In genomic region chr11:63998558-63999348, GRCh38 we compare ENCODE assay signal across 10 cellular contexts. TPM values are rescaled to one million over a fixed set of nuclear protein-coding genes. Genes with fewer than 3 reads are reported as not detected.
DNase-seq lines count a peak whose midpoint lies in the region; ATAC-seq, FAIRE-seq and TF ChIP-seq lines count a peak whose summit lies in the region.
"Had no signal": no experiment of that assay in that cellular context is flagged by ENCODE, and none has a peak within 500 bp of the region (broad histone marks: within the 10 kb centered on the region; RNA-seq: fewer than 3 reads in every experiment).

No MANE protein-coding gene starts in this region.

- no peak overlapping the region for H3K27ac Mint-ChIP-seq in chondrocyte (ENCODE audit: unreplicated experiment)

- POLR2A ChIA-PET in A549 (lab: Yijun Ruan, JAX): interaction anchor here (1.2 kb wide), 1 partner anchor 9 kb away, joined by 4 read pairs; no protein-coding TSS in a partner anchor

- FAIRE-seq in A549 (lab: Jason Lieb, UNC): no peak

- H2BK15ac ChIP-seq in mesenchymal stem cell (ENCODE audit: low read depth, poor library complexity, severe bottlenecking): peak overlapping the region; percentile 23

- H3K4me3 ChIP-seq in A549 (no peak overlapping the region), coronary artery (peak overlapping the region; percentile 64), mesenchymal stem cell (ENCODE audit: insufficient read depth in 1 of 2, low read depth in 1 of 2, low read length in 2 of 2) (peak overlapping the region in 1 of 2 experiments; percentile 29)
- H3K4me3 ChIP-seq: SJCRH30 had no signal

- WGBS in A549 (ENCODE audit: missing lambda C conversion rate): 89% methylated on average over 30 of the region's 54 CpGs
- WGBS in mesenchymal stem cell: 54% methylated on average over 44 of the region's 54 CpGs

- no peak for TF ChIP-seq POLR2A in A549 (IDR thresholded peaks at IDR 0.05; ENCODE audit: low read length)

- no peak for TF ChIP-seq EP300 in A549 (IDR thresholded peaks at IDR 0.05)

- no peak overlapping the region for H3K4ac ChIP-seq in mesenchymal stem cell (ENCODE audit: low read depth in 1 of 2, low read length in 2 of 2)

- no peak for TF ChIP-seq RAD21 in A549 (conservative IDR thresholded peaks at IDR 0.05 in 1 of 2, IDR thresholded peaks at IDR 0.05 in 1 of 2)

- ATAC-seq in A549: peak; percentile 7 to 17; a peak in 3 of 6 replicates
- ATAC-seq in HG02759 (IDR thresholded peaks at IDR 0.05; ENCODE audit: unreplicated experiment): peak; percentile 25
- ATAC-seq in GM21619 (IDR thresholded peaks at IDR 0.05; ENCODE audit: unreplicated experiment): no peak

- H2BK12ac ChIP-seq in mesenchymal stem cell (ENCODE audit: low read length in 2 of 2): no peak overlapping the region

- H3K9me3 ChIP-seq in A549 (no peaks in the 10 kb centered on the region), mesenchymal stem cell (ENCODE audit: control insufficient read depth, low read length) (no peaks in the 10 kb centered on the region)
- H3K9me3 ChIP-seq: SJCRH30 had no signal

- no peak overlapping the region for H3K4me3 Mint-ChIP-seq in chondrocyte (ENCODE audit: unreplicated experiment)

- peaks cover 5% of the 10 kb centered on the region for H3K4me1 ChIP-seq in A549
- peaks cover 51% of the 10 kb centered on the region for H3K4me1 ChIP-seq in mesenchymal stem cell (ENCODE audit: control insufficient read depth, insufficient read depth, low read depth, low read length)

- no peak overlapping the region for H2AFZ ChIP-seq in mesenchymal stem cell (ENCODE audit: low read depth, low read length)

- peak overlapping the region; percentile 72 for H4K91ac ChIP-seq in mesenchymal stem cell (ENCODE audit: low read length)

- peaks cover 23% of the 10 kb centered on the region for H3K79me1 ChIP-seq in mesenchymal stem cell (replicated peaks; ENCODE audit: low read length, poor library complexity, severe bottlenecking)

- H3K4me1 Mint-ChIP-seq in chondrocyte (ENCODE audit: low read depth): peaks cover 8% of the 10 kb centered on the region

- H3K14ac ChIP-seq in mesenchymal stem cell (ENCODE audit: low read length in 2 of 2): peak overlapping the region in 1 of 2 experiments; percentile 11

- intact Hi-C loops in head of caudate nucleus (cut with DNase I): no loop called here

- H3K36me3 Mint-ChIP-seq in chondrocyte (ENCODE audit: low read depth): peaks cover 11% of the 10 kb centered on the region

- DNase-seq in A549 (ENCODE audit: low read depth in 1 of 2, low spot score in 1 of 2): peak in 1 of 2 experiments; percentile 37
- DNase-seq in coronary artery (ENCODE audit: low spot score): no peak
- no peak for DNase-seq in mesenchymal stem cell
- DNase-seq in head of caudate nucleus: no peak
- no peak for DNase-seq in hypothalamus (lab: John Stamatoyannopoulos, UW)
- DNase-seq in chondrocyte (ENCODE audit: low spot score): no peak
- DNase-seq: DMS 273 treated with DMSO at 0.1 percent for 48 hours, SJCRH30 had no signal

- TF ChIP-seq CTCF in A549 (IDR thresholded peaks at IDR 0.05) (no peak), coronary artery (IDR thresholded peaks at IDR 0.05) (no peak), chondrocyte (IDR thresholded peaks at IDR 0.05) (no peak)

- H3K27ac ChIP-seq in A549: no peak overlapping the region
- H3K27ac ChIP-seq in coronary artery: no peak overlapping the region
- H3K27ac ChIP-seq in mesenchymal stem cell (ENCODE audit: low read length, poor library complexity, severe bottlenecking): no peak overlapping the region
- H3K27ac ChIP-seq: SJCRH30 had no signal

- no peak overlapping the region for H3K4me2 ChIP-seq in A549
- H3K4me2 ChIP-seq in mesenchymal stem cell (ENCODE audit: low read length, poor library complexity, severe bottlenecking): peak overlapping the region; percentile 53

- H3K9ac ChIP-seq in mesenchymal stem cell (ENCODE audit: low read length): no peak overlapping the region

- peaks cover 42 to 58% of the 10 kb centered on the region in 2 experiments for H3K36me3 ChIP-seq in mesenchymal stem cell (ENCODE audit: control insufficient read depth in 1 of 2, insufficient read depth in 2 of 2, low read depth in 1 of 2, low read length in 2 of 2)

- peak overlapping the region in 1 of 2 experiments; percentile 41 for H3K23ac ChIP-seq in mesenchymal stem cell (ENCODE audit: low read length in 2 of 2)

- peak overlapping the region in 1 of 2 experiments; percentile 40 for H3K18ac ChIP-seq in mesenchymal stem cell (ENCODE audit: low read depth in 1 of 2, low read length in 2 of 2)

- no peaks in the 10 kb centered on the region for H3K27me3 Mint-ChIP-seq in chondrocyte (ENCODE audit: low read depth)

- no peak overlapping the region for H2BK5ac ChIP-seq in mesenchymal stem cell (ENCODE audit: low read depth, low read length, poor library complexity, severe bottlenecking)

- H3K27me3 ChIP-seq in mesenchymal stem cell (ENCODE audit: control insufficient read depth in 1 of 2, insufficient read depth in 1 of 2, low read length in 2 of 2): peaks cover 0 to 9% of the 10 kb centered on the region in 2 experiments
- H3K27me3 ChIP-seq: SJCRH30 had no signal

- CTCF ChIA-PET in A549 (lab: Yijun Ruan, JAX): interaction anchor here (0.7 to 1.9 kb wide), 5 partner anchors 8 to 187 kb away, joined by 3 to 19 read pairs (median 4); partner anchors contain the start of gene STIP1

- H2BK120ac ChIP-seq in mesenchymal stem cell (ENCODE audit: low read depth, low read length): no peak overlapping the region

- no peaks in the 10 kb centered on the region for H3K9me3 Mint-ChIP-seq in chondrocyte (ENCODE audit: low read depth)

- H2AK5ac ChIP-seq in mesenchymal stem cell (ENCODE audit: low read length, severe bottlenecking): peak overlapping the region; percentile 34

- H4K8ac ChIP-seq in mesenchymal stem cell (ENCODE audit: low read length): peak overlapping the region; percentile 75

TF ChIP-seq in A549, 52 proteins besides CTCF, POLR2A, EP300 and RAD21:
- no peak for TF ChIP-seq TP53 (CRISPR knock-in tag; IDR thresholded peaks at IDR 0.05)
- TF ChIP-seq PHF8 (IDR thresholded peaks at IDR 0.05; ENCODE audit: borderline replicate concordance, low read depth): no peak
TF ChIP-seq in A549: peak in this region for 0.

RNA-seq across cellular contexts. Expression of gene OTUB1, which starts 12.5 kb away (rescaled TPM):
- polyA plus RNA-seq in A549 (2011; rRNA removed): 109 and 113 TPM in 2 replicates
- polyA plus RNA-seq in A549 (2012; cell fraction: cytosol; rRNA removed): 235 and 277 TPM in 2 replicates
- 475 and 538 TPM in 2 replicates for polyA plus RNA-seq in A549 (2012; cell fraction: nucleus; rRNA removed)
- 94.0 to 97.4 TPM (median 95.8 TPM) in 3 replicates for polyA plus RNA-seq in A549 (2017; fragmentation: RNase III; extraction: RNeasy Plus Mini Kit Qiagen cat#74134 plus additional on column Dnase treatment)
- polyA minus RNA-seq in A549 (2011; rRNA and poly(A)+ RNA removed): 88.6 and 93.5 TPM in 2 replicates
- polyA plus RNA-seq in mesenchymal stem cell (2013, experiment 1 of 2): 63.8 TPM
- 61.4 TPM for polyA plus RNA-seq in mesenchymal stem cell (2013, experiment 2 of 2)
- 51.6 to 58.6 TPM (median 52.2 TPM) in 3 replicates for total RNA-seq in chondrocyte

RNA-seq across cellular contexts. Expression of gene COX8A, which starts 24.3 kb away (rescaled TPM):
- 312 and 358 TPM in 2 replicates for polyA plus RNA-seq in A549 (2011; rRNA removed)
- polyA plus RNA-seq in A549 (2012; cell fraction: cytosol; rRNA removed): 1,415 and 1,671 TPM in 2 replicates
- 2,004 and 2,028 TPM in 2 replicates for polyA plus RNA-seq in A549 (2012; cell fraction: nucleus; rRNA removed)
- polyA plus RNA-seq in A549 (2017; fragmentation: RNase III; extraction: RNeasy Plus Mini Kit Qiagen cat#74134 plus additional on column Dnase treatment): 750 to 794 TPM (median 759 TPM) in 3 replicates
- polyA minus RNA-seq in A549 (2011; rRNA and poly(A)+ RNA removed): 299 and 328 TPM in 2 replicates
- 504 TPM for polyA plus RNA-seq in mesenchymal stem cell (2013, experiment 1 of 2)
- 497 TPM for polyA plus RNA-seq in mesenchymal stem cell (2013, experiment 2 of 2)
- total RNA-seq in chondrocyte: 220 to 245 TPM (median 240 TPM) in 3 replicates

RNA-seq across cellular contexts. Expression of gene FLRT1, which starts 37.0 kb away (rescaled TPM):
- polyA plus RNA-seq in A549 (2011; rRNA removed): 0.28 and 0.31 TPM in 2 replicates
- 0.08 and 0.10 TPM in 2 replicates for polyA plus RNA-seq in A549 (2012; cell fraction: cytosol; rRNA removed)
- polyA plus RNA-seq in A549 (2012; cell fraction: nucleus; rRNA removed): 0.02 and 0.10 TPM in 2 replicates
- 0.07 to 0.13 TPM (median 0.10 TPM) in 3 replicates for polyA plus RNA-seq in A549 (2017; fragmentation: RNase III; extraction: RNeasy Plus Mini Kit Qiagen cat#74134 plus additional on column Dnase treatment)
- polyA minus RNA-seq in A549 (2011; rRNA and poly(A)+ RNA removed): 0.58 and 0.73 TPM in 2 replicates
- 0.11 TPM for polyA plus RNA-seq in mesenchymal stem cell (2013, experiment 1 of 2)
- polyA plus RNA-seq in mesenchymal stem cell (2013, experiment 2 of 2): 0.10 TPM
- total RNA-seq in chondrocyte: 0.12 to 0.31 TPM (median 0.22 TPM) in 3 replicates

RNA-seq across cellular contexts. Expression of gene NAA40, which starts 60.0 kb away (rescaled TPM):
- polyA plus RNA-seq in A549 (2011; rRNA removed): 21.9 and 23.7 TPM in 2 replicates
- 27.9 and 29.5 TPM in 2 replicates for polyA plus RNA-seq in A549 (2012; cell fraction: cytosol; rRNA removed)
- 49.4 and 62.6 TPM in 2 replicates for polyA plus RNA-seq in A549 (2012; cell fraction: nucleus; rRNA removed)
- polyA plus RNA-seq in A549 (2017; fragmentation: RNase III; extraction: RNeasy Plus Mini Kit Qiagen cat#74134 plus additional on column Dnase treatment): 29.8 to 32.0 TPM (median 30.2 TPM) in 3 replicates
- 14.4 and 14.6 TPM in 2 replicates for polyA minus RNA-seq in A549 (2011; rRNA and poly(A)+ RNA removed)
- polyA plus RNA-seq in mesenchymal stem cell (2013, experiment 1 of 2): 12.1 TPM
- 11.4 TPM for polyA plus RNA-seq in mesenchymal stem cell (2013, experiment 2 of 2)
- total RNA-seq in chondrocyte: 17.7 to 28.0 TPM (median 20.8 TPM) in 3 replicates
